8 cellular contexts compared by ENCODE assay signal in genomic region chr16:84144859-84145639, GRCh38. TPM values are rescaled to one million over a fixed set of nuclear protein-coding genes. Genes with fewer than 3 reads are reported as not detected.
DNase-seq lines count a peak whose midpoint lies in the region; ATAC-seq lines count a peak whose summit lies in the region.

Gene DNAAF1, plus strand, starts transcription at chr16:84145308. Its CDS starts 133 bp downstream, at chr16:84145441.
Gene HSDL1, minus strand, starts transcription at chr16:84145177. Its CDS starts 13,856 bp downstream, at chr16:84131321.

- no peaks in the 10 kb centered on the region for H3K4me1 ChIP-seq in NT2/D1 (ENCODE audit: insufficient read depth, insufficient read length)

- H3K9ac ChIP-seq in NT2/D1 (ENCODE audit: insufficient read length, low read depth), result peak within 1 kb of the TSS; percentile 93

- peaks cover 17% of the 10 kb centered on the region for H3K27me3 ChIP-seq in NT2/D1 (ENCODE audit: insufficient read depth, insufficient read length)

- peaks cover 11% of the 10 kb centered on the region; the same call in 1 of the 2 replicates for H3K9me3 ChIP-seq in NT2/D1 (ENCODE audit: insufficient read depth, low read length)

- peak; percentile 78 for DNase-seq in COLO829 (ENCODE audit: low spot score)
- DNase-seq in HK-2 (ENCODE audit: unreplicated experiment), result peak; percentile 92
- DNase-seq in NT2/D1 (ENCODE audit: low read depth, low spot score), result peak; percentile 83
- peak; percentile 99 for DNase-seq in activated CD8-positive, alpha-beta memory T cell treated with anti-CD3 and anti-CD28 coated beads, Interleukin-2, amount 50 U/mL, for 48 hours
- DNase-seq in epithelial cell of prostate (ENCODE audit: low read depth, low spot score), result peak; percentile 22
- peak; percentile 93 for DNase-seq in mucosa of gallbladder (ENCODE audit: low spot score)
- peak; percentile 88 to 93 for DNase-seq in stimulated activated CD8-positive, alpha-beta memory T cell treated with anti-CD3 and anti-CD28 coated beads, Interleukin-2, amount 100 ng/mL, for 48 hours (ENCODE audit: low read depth in 2 of 2)

- H3K4me3 ChIP-seq in NT2/D1 (ENCODE audit: insufficient read length, low read depth), result peak within 1 kb of the TSS; percentile 62

- no peaks in the 10 kb centered on the region for H3K36me3 ChIP-seq in NT2/D1 (ENCODE audit: insufficient read depth, insufficient read length, low read length)

- peak within 1 kb of the TSS; percentile 15 for H3K27ac ChIP-seq in epithelial cell of prostate

- ATAC-seq in GM19455 (IDR thresholded peaks at IDR 0.05; ENCODE audit: unreplicated experiment), result peak; percentile 76

RNA-seq across cellular contexts. Expression of gene DNAAF1, which starts in this region (rescaled TPM):
- 0.46 TPM for total RNA-seq in mucosa of gallbladder

RNA-seq across cellular contexts. Expression of gene HSDL1, which starts in this region (rescaled TPM):
- 16.3 TPM for total RNA-seq in mucosa of gallbladder

Comparison
In these comparisons a context has a peak if more than half of its experiments do, and no peak if none do; other contexts are left out.
1. Peak in every context shown above with its lines: DNase-seq, ATAC-seq, H3K4me3 ChIP-seq and H3K27ac ChIP-seq.
2. DNase-seq: peak in every context shown above with its lines; median percentile 99 in activated CD8-positive, alpha-beta memory T cell treated with anti-CD3 and anti-CD28 coated beads, Interleukin-2, amount 50 U/mL, for 48 hours; 93 in mucosa of gallbladder; 92 in HK-2; 90 in stimulated activated CD8-positive, alpha-beta memory T cell treated with anti-CD3 and anti-CD28 coated beads, Interleukin-2, amount 100 ng/mL, for 48 hours; 83 in NT2/D1; 78 in COLO829; 22 in epithelial cell of prostate.